In genomic region chr6:133951881-133952814, GRCh38 we compare ENCODE assay signal across 8 cellular contexts. TPM values are rescaled to one million over a fixed set of nuclear protein-coding genes. Genes with fewer than 3 reads are reported as not detected.
DNase-seq lines count a peak whose midpoint lies in the region; ATAC-seq and TF ChIP-seq lines count a peak whose summit lies in the region.

No MANE protein-coding gene starts in this region.

- no peaks in the 10 kb centered on the region for H3K27me3 ChIP-seq in CD8-positive, alpha-beta T cell (ENCODE audit: insufficient read depth, low read length)
- H3K27me3 ChIP-seq in NT2/D1 (ENCODE audit: insufficient read depth, insufficient read length) (peaks cover 4% of the 10 kb centered on the region), mucosa of rectum (ENCODE audit: control insufficient read depth in 2 of 2, insufficient read depth in 2 of 2, low read length in 2 of 2) (no peaks in the 10 kb centered on the region)

- peak; percentile 19 for ATAC-seq in CD8-positive, alpha-beta T cell
- ATAC-seq in GM19324 (IDR thresholded peaks at IDR 0.05; ENCODE audit: low FRiP score, unreplicated experiment): peak; percentile 56
- peak; percentile 42 for ATAC-seq in HG03442 (IDR thresholded peaks at IDR 0.05; ENCODE audit: unreplicated experiment)

- no peak for TF ChIP-seq CTCF in CD8-positive, alpha-beta T cell (IDR thresholded peaks at IDR 0.05)

- no peaks in the 10 kb centered on the region for H3K9me3 Mint-ChIP-seq in CD8-positive, alpha-beta T cell

- peak; percentile 13 to 70 (median 33) for DNase-seq in CD8-positive, alpha-beta T cell
- DNase-seq in NT2/D1 (ENCODE audit: low read depth, low spot score) (peak; percentile 13), erythroblast (lab: John Stamatoyannopoulos, UW) (peak; percentile 59 to 74)
- DNase-seq in activated T-cell treated with anti-CD3 and anti-CD28 coated beads, Interleukin-2, amount 50 U/mL, for 1 hour: peak; percentile 54
- DNase-seq in stimulated activated naive CD4-positive, alpha-beta T cell (lab: John Stamatoyannopoulos, UW): peak in 5 of 6 experiments; percentile 10 to 48 (median 40)

- intact Hi-C loops in CD8-positive, alpha-beta T cell (cut with DNase I, micrococcal nuclease): loop anchor here (1.0 to 10.0 kb wide), 8 partner anchors 21 to 1547 kb away; partner anchors contain the start of gene AHI1 (in 1 of the 2)

- H3K27me3 Mint-ChIP-seq in CD8-positive, alpha-beta T cell (ENCODE audit: low read depth): no peaks in the 10 kb centered on the region

- no peaks in the 10 kb centered on the region for H3K36me3 ChIP-seq in CD8-positive, alpha-beta T cell (ENCODE audit: insufficient read depth, low read length)
- no peaks in the 10 kb centered on the region for H3K36me3 ChIP-seq in NT2/D1 (ENCODE audit: insufficient read depth, insufficient read length, low read length)
- H3K36me3 ChIP-seq in mucosa of rectum (ENCODE audit: control insufficient read depth in 2 of 2, insufficient read depth in 2 of 2, low read length in 2 of 2): no peaks in the 10 kb centered on the region

- peak overlapping the region; percentile 94 for H3K4me3 Mint-ChIP-seq in CD8-positive, alpha-beta T cell

- POLR2A ChIA-PET in CD8-positive, alpha-beta T cell (lab: Charles Lee): interaction anchor here (0.7 to 2.7 kb wide), 10 partner anchors 9 to 1138 kb away, joined by 3 to 10 read pairs (median 3); partner anchors contain the start of genes RPS12 and SLC2A12

- H3K27ac ChIP-seq in CD8-positive, alpha-beta T cell (ENCODE audit: low read depth, low read length): peak overlapping the region; percentile 55
- peak overlapping the region; percentile 80 to 84 for H3K27ac ChIP-seq in mucosa of rectum (ENCODE audit: low read depth in 2 of 2, low read length in 2 of 2)

- TF ChIP-seq POLR2A in erythroblast (IDR thresholded peaks at IDR 0.05; ENCODE audit: low read length): no peak

- H3K9me3 ChIP-seq in CD8-positive, alpha-beta T cell (ENCODE audit: low read length): no peaks in the 10 kb centered on the region
- H3K9me3 ChIP-seq in NT2/D1 (ENCODE audit: insufficient read depth, low read length): no peaks in the 10 kb centered on the region
- no peaks in the 10 kb centered on the region for H3K9me3 ChIP-seq in mucosa of rectum (ENCODE audit: control insufficient read depth in 2 of 2, low read length in 2 of 2)

- peaks cover 20% of the 10 kb centered on the region for H3K4me1 ChIP-seq in CD8-positive, alpha-beta T cell (ENCODE audit: insufficient read depth, low read length)
- H3K4me1 ChIP-seq in NT2/D1 (ENCODE audit: insufficient read depth, insufficient read length) (no peaks in the 10 kb centered on the region), mucosa of rectum (ENCODE audit: control insufficient read depth in 2 of 2, insufficient read depth in 2 of 2, low read length in 2 of 2) (peaks cover 12 to 29% of the 10 kb centered on the region in 2 donors)

- H3K4me1 Mint-ChIP-seq in CD8-positive, alpha-beta T cell (ENCODE audit: low read depth): peaks cover 41% of the 10 kb centered on the region

- peak overlapping the region; percentile 96 for H3K27ac Mint-ChIP-seq in CD8-positive, alpha-beta T cell

- H3K4me3 ChIP-seq in CD8-positive, alpha-beta T cell (ENCODE audit: low read depth, low read length): peak overlapping the region; percentile 73
- H3K4me3 ChIP-seq in NT2/D1 (ENCODE audit: insufficient read length, low read depth) (peak overlapping the region; percentile 83), mucosa of rectum (ENCODE audit: low read length in 2 of 2) (peak overlapping the region; percentile 86 to 98)

- H3K9ac ChIP-seq in NT2/D1 (ENCODE audit: insufficient read length, low read depth): peak overlapping the region; percentile 79
- peak overlapping the region; percentile 77 to 78 for H3K9ac ChIP-seq in mucosa of rectum (ENCODE audit: low read depth in 1 of 2, low read length in 2 of 2)

- CTCF ChIA-PET in CD8-positive, alpha-beta T cell (lab: Charles Lee): interaction anchor here (0.6 to 3.4 kb wide), 9 partner anchors 14 to 159 kb away, joined by 3 to 16 read pairs (median 3); no protein-coding TSS in a partner anchor

- peaks cover 15% of the 10 kb centered on the region for H3K36me3 Mint-ChIP-seq in CD8-positive, alpha-beta T cell

RNA-seq across cellular contexts. Expression of gene TBPL1, which starts 0.9 kb away (rescaled TPM):
- total RNA-seq in CD8-positive, alpha-beta T cell: 10 to 100 TPM; 47.8 to 48.7 TPM

Comparison
In these comparisons a context has a peak if more than half of its experiments do, and no peak if none do; other contexts are left out.
1. Peak in every context shown above with its lines: DNase-seq, ATAC-seq, H3K4me3 ChIP-seq and H3K27ac ChIP-seq.
2. DNase-seq: peak in every context shown above with its lines; median percentile 66 in erythroblast; 54 in activated T-cell treated with anti-CD3 and anti-CD28 coated beads, Interleukin-2, amount 50 U/mL, for 1 hour; 40 in stimulated activated naive CD4-positive, alpha-beta T cell; 33 in CD8-positive, alpha-beta T cell; 13 in NT2/D1.